ENCODE assay signal across 35 cellular contexts in genomic region chr6:161362266-161362665, GRCh38.
"Had no signal": no experiment of that assay in that cellular context is flagged by ENCODE, and none has a peak within 500 bp of the region (broad histone marks: within the 10 kb centered on the region; RNA-seq: fewer than 3 reads in every experiment).

No MANE protein-coding gene starts in this region.

- H3K27ac ChIP-seq: KMS-11 had no signal

- H3K4me3 ChIP-seq: MG63 had no signal

- DNase-seq: Karpas-422, Kasumi-1, KBM-7, KG1, MG63, MM.1S, MV-4-11, NCI-H1048, NCI-H1092, NCI-H1092 treated with DMSO at 0.1 percent for 48 hours, NCI-H1105, NCI-H1105 treated with DMSO at 0.1 percent for 48 hours, NCI-H1417, NCI-H1417 treated with DMSO at 0.1 percent for 48 hours, NCI-H1436, NCI-H1436 treated with DMSO at 0.1 percent for 48 hours, NCI-H146, NCI-H1694, NCI-H1694 treated with DMSO at 0.1 percent for 48 hours, NCI-H187, NCI-H187 treated with DMSO at 0.1 percent for 48 hours, NCI-H2029, NCI-H2029 treated with DMSO at 0.1 percent for 48 hours, NCI-H2081, NCI-H2081 treated with DMSO at 0.1 percent for 48 hours, NCI-H2107, NCI-H2171, NCI-H2171 treated with DMSO at 0.1 percent for 48 hours, NCI-H2227 treated with DMSO at 0.1 percent for 48 hours, NCI-H226, NCI-H345, NCI-H446, NCI-H446 treated with DMSO at 0.1 percent for 48 hours, NCI-H510A had no signal

- H3K9ac ChIP-seq: KMS-11 had no signal

- H3K4me2 ChIP-seq: KMS-11 had no signal

- H3K27me3 ChIP-seq: MG63 had no signal

- H3K36me3 ChIP-seq: MG63 had no signal
